In genomic region chr7:22854158-22855048, GRCh38 we compare ENCODE assay signal across 8 cellular contexts. TPM values are rescaled to one million over a fixed set of nuclear protein-coding genes. Genes with fewer than 3 reads are reported as not detected.
DNase-seq lines count a peak whose midpoint lies in the region; ATAC-seq and TF ChIP-seq lines count a peak whose summit lies in the region.

No MANE protein-coding gene starts in this region.

- H3K9me3 ChIP-seq in HUES48 (ENCODE audit: control insufficient read depth, insufficient read depth, low read length) (no peaks in the 10 kb centered on the region), SJSA1 (replicated peaks) (no peaks in the 10 kb centered on the region), cardiac muscle cell (ENCODE audit: low read depth) (no peaks in the 10 kb centered on the region), upper lobe of left lung (no peaks in the 10 kb centered on the region)

- peak; percentile 91 for DNase-seq in EH (ENCODE audit: low read depth)
- DNase-seq in SJSA1 (ENCODE audit: low read depth in 1 of 2, low spot score in 2 of 2) = peak; percentile 95 to 96
- peak; percentile 85 to 89 for DNase-seq in activated naive CD4-positive, alpha-beta T cell treated with anti-CD3 and anti-CD28 coated beads, Interleukin-2, amount 50 U/mL, for 72 hours (ENCODE audit: low spot score in 2 of 2)
- DNase-seq in cardiac muscle cell (ENCODE audit: low read depth in 1 of 2, low spot score in 1 of 2) = peak; percentile 87 to 95
- peak in 8 of 10 donors; percentile 37 to 90 (median 54) for DNase-seq in posterior cingulate gyrus
- DNase-seq in upper lobe of left lung = peak; percentile 92 to 95

- ATAC-seq in GM21515 (IDR thresholded peaks at IDR 0.05; ENCODE audit: unreplicated experiment) (peak; percentile 78), upper lobe of left lung (ENCODE audit: low FRiP score in 2 of 2) (peak; percentile 88 to 94)
- peak; percentile 84 for ATAC-seq in activated naive CD4-positive, alpha-beta T cell treated with anti-CD3 and anti-CD28 coated beads, Interleukin-2, amount 50 U/mL, for 72 hours

- H3K4me3 ChIP-seq in HUES48 (ENCODE audit: low read depth, low read length) (peak overlapping the region; percentile 91), SJSA1 (peak overlapping the region; percentile 59), cardiac muscle cell (peak overlapping the region; percentile 23), upper lobe of left lung (peak overlapping the region; percentile 59 to 84 (median 69))

- no peaks in the 10 kb centered on the region for H3K9me3 Mint-ChIP-seq in activated naive CD4-positive, alpha-beta T cell treated with anti-CD3 and anti-CD28 coated beads, Interleukin-2, amount 50 U/mL, for 72 hours

- H3K27ac Mint-ChIP-seq in activated naive CD4-positive, alpha-beta T cell treated with anti-CD3 and anti-CD28 coated beads, Interleukin-2, amount 50 U/mL, for 72 hours = peak overlapping the region; percentile 95 to 98

- H3K9ac ChIP-seq in HUES48 (ENCODE audit: low read depth, low read length) = peak overlapping the region; percentile 97

- peak in 2 of 4 donors; percentile 49 to 71 for TF ChIP-seq POLR2A in upper lobe of left lung (IDR thresholded peaks at IDR 0.05)

- intact Hi-C loops in posterior cingulate gyrus (cut with DNase I) = loop anchor here (10.0 kb wide), 1 partner anchor 160 kb away; the partner anchor contains the start of gene HYCC1

- H3K36me3 Mint-ChIP-seq in activated naive CD4-positive, alpha-beta T cell treated with anti-CD3 and anti-CD28 coated beads, Interleukin-2, amount 50 U/mL, for 72 hours = peaks cover 33 to 38% of the 10 kb centered on the region in 2 donors

- H3K4me1 ChIP-seq in HUES48 (ENCODE audit: control insufficient read depth, insufficient read depth, low read length) = peaks cover 36% of the 10 kb centered on the region
- peaks cover 48% of the 10 kb centered on the region for H3K4me1 ChIP-seq in SJSA1 (replicated peaks)
- H3K4me1 ChIP-seq in cardiac muscle cell (ENCODE audit: low read depth) = no peaks in the 10 kb centered on the region
- peaks cover 3 to 26% (median 24%) of the 10 kb centered on the region in 4 donors for H3K4me1 ChIP-seq in upper lobe of left lung

- H3K27ac ChIP-seq in HUES48 (ENCODE audit: low read depth, low read length) (peak overlapping the region; percentile 90), SJSA1 (peak overlapping the region; percentile 97), cardiac muscle cell (no peak overlapping the region), upper lobe of left lung (peak overlapping the region; percentile 79 to 95 (median 90))

- H3K27me3 ChIP-seq in HUES48 (ENCODE audit: control insufficient read depth, insufficient read depth, low read length) = no peaks in the 10 kb centered on the region
- no peaks in the 10 kb centered on the region for H3K27me3 ChIP-seq in SJSA1 (replicated peaks)
- no peaks in the 10 kb centered on the region for H3K27me3 ChIP-seq in cardiac muscle cell
- H3K27me3 ChIP-seq in upper lobe of left lung = no peaks in the 10 kb centered on the region

- TF ChIP-seq EP300 in upper lobe of left lung (IDR thresholded peaks at IDR 0.05) = no peak

- WGBS in upper lobe of left lung, 2 donors = 1% methylated on average over 45 to 46 of the region's 76 CpGs

- TF ChIP-seq CTCF in cardiac muscle cell (IDR thresholded peaks at IDR 0.05; ENCODE audit: low read depth, low read length) = peak; percentile 50
- TF ChIP-seq CTCF in upper lobe of left lung (IDR thresholded peaks at IDR 0.05) = peak in 3 of 6 experiments; percentile 58 to 67 (median 65)

- H3K36me3 ChIP-seq in HUES48 (ENCODE audit: control insufficient read depth, insufficient read depth, low read length) (peaks cover 35% of the 10 kb centered on the region), SJSA1 (peaks cover 26% of the 10 kb centered on the region), cardiac muscle cell (no peaks in the 10 kb centered on the region), upper lobe of left lung (peaks cover 0 to 20% (median 0%) of the 10 kb centered on the region in 4 donors)

RNA-seq across cellular contexts. Expression of gene TOMM7, which starts 31.8 kb away (rescaled TPM):
- total RNA-seq in SJSA1 (2014; rRNA removed; shearing (Covaris generic)) = 141 and 226 TPM in 2 replicates
- 100 to 1,000 TPM; 270 to 281 TPM for total RNA-seq in activated naive CD4-positive, alpha-beta T cell treated with anti-CD3 and anti-CD28 coated beads, Interleukin-2, amount 50 U/mL, for 72 hours
- 58.7 and 113 TPM in 2 replicates for total RNA-seq in cardiac muscle cell
- polyA plus RNA-seq in cardiac muscle cell = 317 and 390 TPM in 2 replicates
- total RNA-seq in upper lobe of left lung = 100 to 1,000 TPM in 5 of 6 donors, 10 to 100 TPM in 1; 42.4 to 387 (median 171) TPM

Comparison
In these comparisons a context has a peak if more than half of its experiments do, and no peak if none do; other contexts are left out.
1. H3K4me3 ChIP-seq: peak in every context shown above with its lines; median percentile 91 in HUES48; 69 in upper lobe of left lung; 59 in SJSA1; 23 in cardiac muscle cell.